In the genomic region with DNA sequence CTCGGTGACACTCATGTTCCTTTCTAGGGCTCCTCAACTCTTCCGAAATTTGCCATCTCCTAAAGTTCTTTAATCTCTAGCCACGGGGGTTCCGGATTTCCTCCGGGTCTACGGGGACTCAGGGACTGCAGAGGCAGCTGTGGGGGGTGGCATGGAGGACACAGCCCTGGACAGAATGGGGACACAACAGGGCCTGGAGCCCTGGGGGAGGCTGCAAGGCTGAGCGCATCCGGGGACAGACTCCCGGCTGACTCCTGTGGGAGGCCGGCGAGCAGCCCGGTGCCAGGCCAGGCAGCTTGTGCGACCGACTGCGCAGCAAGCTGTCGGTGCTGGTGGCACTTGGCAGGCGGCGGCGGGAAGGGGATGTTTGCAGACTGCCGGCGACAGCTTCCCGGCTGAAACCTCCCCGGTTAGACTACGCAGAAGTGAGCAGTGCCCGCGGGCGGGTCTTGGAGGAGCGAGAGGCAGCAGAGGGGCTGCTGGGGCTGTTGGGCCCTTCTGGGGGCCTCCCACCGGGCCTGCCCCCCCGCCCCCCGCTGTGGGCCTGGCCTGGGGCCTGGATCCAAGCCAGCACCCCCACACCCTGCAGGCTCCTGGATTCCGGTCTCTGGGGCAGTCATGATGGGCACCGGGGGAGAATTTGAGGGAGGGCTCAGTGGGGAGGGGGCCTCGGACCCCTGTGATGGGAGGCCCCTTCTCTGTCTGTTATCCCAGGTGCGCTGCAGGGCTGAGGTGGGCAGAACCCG, we compare ENCODE assay signal across 9 cellular contexts. TPM values are rescaled to one million over a fixed set of nuclear protein-coding genes. Genes with fewer than 3 reads are reported as not detected.
DNase-seq lines count a peak whose midpoint lies in the region; ATAC-seq, FAIRE-seq and TF ChIP-seq lines count a peak whose summit lies in the region.
"Had no signal": no experiment of that assay in that cellular context is flagged by ENCODE, and none has a peak within 500 bp of the region (broad histone marks: within the 10 kb centered on the region; RNA-seq: fewer than 3 reads in every experiment).

No MANE protein-coding gene starts in this region.

- POLR2A ChIA-PET in activated CD8-positive, alpha-beta T cell treated with anti-CD3 and anti-CD28 coated beads for 36 hours (lab: Charles Lee): interaction anchor here (1.0 to 1.5 kb wide), 2 partner anchors 11 to 374 kb away, joined by 3 read pairs; partner anchors contain the start of gene DNLZ

- H3K27ac Mint-ChIP-seq in natural killer cell (no peak overlapping the region), HFFc6 (no peak overlapping the region)
- no peak overlapping the region for H3K27ac Mint-ChIP-seq in natural killer cell treated with Interleukin-12 subunit alpha and Interleukin-12 subunit beta and Interleukin-15 and Interleukin-18, amount 100 ng/mL, for 72 hours
- no peak overlapping the region for H3K27ac Mint-ChIP-seq in activated CD8-positive, alpha-beta T cell treated with anti-CD3 and anti-CD28 coated beads for 36 hours

- CTCF ChIA-PET in activated CD8-positive, alpha-beta T cell treated with anti-CD3 and anti-CD28 coated beads for 36 hours (lab: Charles Lee): interaction anchor here (1.7 to 2.1 kb wide), 2 partner anchors 17 to 23 kb away, joined by 3 to 8 read pairs; no protein-coding TSS in a partner anchor

- no peak overlapping the region for H3K4me3 Mint-ChIP-seq in natural killer cell
- no peak overlapping the region for H3K4me3 Mint-ChIP-seq in natural killer cell treated with Interleukin-12 subunit alpha and Interleukin-12 subunit beta and Interleukin-15 and Interleukin-18, amount 100 ng/mL, for 72 hours
- H3K4me3 Mint-ChIP-seq in activated CD8-positive, alpha-beta T cell treated with anti-CD3 and anti-CD28 coated beads for 36 hours: no peak overlapping the region
- H3K4me3 Mint-ChIP-seq in HFFc6: no peak overlapping the region

- no peak for TF ChIP-seq CTCF in natural killer cell (IDR thresholded peaks at IDR 0.05)
- no peak for TF ChIP-seq CTCF in activated CD8-positive, alpha-beta T cell treated with anti-CD3 and anti-CD28 coated beads for 36 hours (IDR thresholded peaks at IDR 0.05)
- TF ChIP-seq CTCF in HFFc6 (IDR thresholded peaks at IDR 0.05): no peak

- peak in 2 of 3 donors; percentile 20 to 27 for ATAC-seq in natural killer cell
- ATAC-seq in natural killer cell treated with Interleukin-12 subunit alpha and Interleukin-12 subunit beta and Interleukin-15 and Interleukin-18, amount 100 ng/mL, for 72 hours: no peak
- ATAC-seq in activated CD8-positive, alpha-beta T cell treated with anti-CD3 and anti-CD28 coated beads for 36 hours: no peak
- no peak for ATAC-seq in GM21717 (IDR thresholded peaks at IDR 0.05; ENCODE audit: unreplicated experiment)

- H3K27ac ChIP-seq in layer of hippocampus (ENCODE audit: low read depth, low read length): peak overlapping the region; percentile 69

- intact Hi-C loops in natural killer cell (cut with micrococcal nuclease): no loop called here
- intact Hi-C loops in activated CD8-positive, alpha-beta T cell treated with anti-CD3 and anti-CD28 coated beads for 36 hours (cut with micrococcal nuclease): no loop called here

- no peak for FAIRE-seq in urothelium cell line (lab: Jason Lieb, UNC)
- FAIRE-seq: D721Med had no signal

- H3K27me3 ChIP-seq in layer of hippocampus (ENCODE audit: control insufficient read depth, insufficient read depth, low read length): no peaks in the 10 kb centered on the region

- H3K27me3 Mint-ChIP-seq in natural killer cell (ENCODE audit: low read depth in 2 of 2) (no peaks in the 10 kb centered on the region), HFFc6 (ENCODE audit: insufficient read depth) (peaks cover 4% of the 10 kb centered on the region)
- no peaks in the 10 kb centered on the region for H3K27me3 Mint-ChIP-seq in natural killer cell treated with Interleukin-12 subunit alpha and Interleukin-12 subunit beta and Interleukin-15 and Interleukin-18, amount 100 ng/mL, for 72 hours
- no peaks in the 10 kb centered on the region for H3K27me3 Mint-ChIP-seq in activated CD8-positive, alpha-beta T cell treated with anti-CD3 and anti-CD28 coated beads for 36 hours

- no peaks in the 10 kb centered on the region for H3K9me3 Mint-ChIP-seq in natural killer cell
- H3K9me3 Mint-ChIP-seq in natural killer cell treated with Interleukin-12 subunit alpha and Interleukin-12 subunit beta and Interleukin-15 and Interleukin-18, amount 100 ng/mL, for 72 hours: no peaks in the 10 kb centered on the region
- no peaks in the 10 kb centered on the region for H3K9me3 Mint-ChIP-seq in activated CD8-positive, alpha-beta T cell treated with anti-CD3 and anti-CD28 coated beads for 36 hours
- H3K9me3 Mint-ChIP-seq in HFFc6: no peaks in the 10 kb centered on the region

- H3K36me3 Mint-ChIP-seq in natural killer cell: no peaks in the 10 kb centered on the region
- H3K36me3 Mint-ChIP-seq in natural killer cell treated with Interleukin-12 subunit alpha and Interleukin-12 subunit beta and Interleukin-15 and Interleukin-18, amount 100 ng/mL, for 72 hours: no peaks in the 10 kb centered on the region
- no peaks in the 10 kb centered on the region for H3K36me3 Mint-ChIP-seq in activated CD8-positive, alpha-beta T cell treated with anti-CD3 and anti-CD28 coated beads for 36 hours (ENCODE audit: low read depth)
- no peaks in the 10 kb centered on the region for H3K36me3 Mint-ChIP-seq in HFFc6 (ENCODE audit: low read depth)

- H3K4me1 Mint-ChIP-seq in natural killer cell: peaks cover 0 to 31% of the 10 kb centered on the region in 2 donors
- H3K4me1 Mint-ChIP-seq in natural killer cell treated with Interleukin-12 subunit alpha and Interleukin-12 subunit beta and Interleukin-15 and Interleukin-18, amount 100 ng/mL, for 72 hours (ENCODE audit: low read depth in 2 of 2): peaks cover 0 to 10% of the 10 kb centered on the region in 2 donors
- H3K4me1 Mint-ChIP-seq in activated CD8-positive, alpha-beta T cell treated with anti-CD3 and anti-CD28 coated beads for 36 hours (ENCODE audit: low read depth): peaks cover 16% of the 10 kb centered on the region
- no peaks in the 10 kb centered on the region; the same call in 1 of the 2 replicates for H3K4me1 Mint-ChIP-seq in HFFc6 (ENCODE audit: low read depth)

- DNase-seq in natural killer cell (no peak), HFFc6 (no peak), MV-4-11 (lab: John Stamatoyannopoulos, UW) (no peak), urothelium cell line (ENCODE audit: low spot score) (no peak)
- DNase-seq in natural killer cell treated with Interleukin-12 subunit alpha and Interleukin-12 subunit beta and Interleukin-15 and Interleukin-18, amount 100 ng/mL, for 72 hours (ENCODE audit: low spot score): no peak
- DNase-seq in activated CD8-positive, alpha-beta T cell treated with anti-CD3 and anti-CD28 coated beads for 36 hours: peak; percentile 42

RNA-seq across cellular contexts. Expression of gene UBAC1, which starts 28.7 kb away (rescaled TPM):
- total RNA-seq in natural killer cell: 10 to 100 TPM; 22.7 to 31.8 (median 27.6) TPM
- total RNA-seq in natural killer cell treated with Interleukin-12 subunit alpha and Interleukin-12 subunit beta and Interleukin-15 and Interleukin-18, amount 100 ng/mL, for 72 hours: 10 to 100 TPM; 28.9 to 42.4 TPM
- total RNA-seq in activated CD8-positive, alpha-beta T cell treated with anti-CD3 and anti-CD28 coated beads for 36 hours: 10 to 100 TPM; 32.4 to 34.3 TPM
- total RNA-seq in HFFc6 (2021; fragmentation: NEBNext Ultra II Directional; extraction: Animal tissue kit (Norgen Biotek cat#: 25700)): 10 to 100 TPM; 27.9 to 33.6 (median 31.2) TPM

Comparison
In these comparisons a context has a peak if more than half of its experiments do, and no peak if none do; other contexts are left out.
1. ATAC-seq: peak in natural killer cell (2 of 3); none in natural killer cell treated with Interleukin-12 subunit alpha and Interleukin-12 subunit beta and Interleukin-15 and Interleukin-18, amount 100 ng/mL, for 72 hours (0 of 2), activated CD8-positive, alpha-beta T cell treated with anti-CD3 and anti-CD28 coated beads for 36 hours (single experiment) and GM21717 (single experiment).